35 cellular contexts compared by ENCODE assay signal in genomic region chr17:51516924-51517323, GRCh38.
"Had no signal": no experiment of that assay in that cellular context is flagged by ENCODE, and none has a peak within 500 bp of the region (broad histone marks: within the 10 kb centered on the region; RNA-seq: fewer than 3 reads in every experiment).

No MANE protein-coding gene starts in this region.

- H3K27ac Mint-ChIP-seq: activated B cell treated with CpG ODN at 0.5 μM for 24 hours; activated CD4-positive, alpha-beta T cell treated with anti-CD3 and anti-CD28 coated beads for 36 hours; activated CD4-positive, alpha-beta T cell treated with anti-CD3 and anti-CD28 coated beads, Interleukin-2, amount 10 ng/mL, durations not matched to agents 7 days and 5 days; activated CD8-positive, alpha-beta memory T cell treated with anti-CD3 and anti-CD28 coated beads, Interleukin-2, amount 10 ng/mL, durations not matched to agents 7 days and 5 days; activated CD8-positive, alpha-beta T cell treated with anti-CD3 and anti-CD28 coated beads, Interleukin-2, amount 10 ng/mL, durations not matched to agents 7 days and 5 days; activated naive CD4-positive, alpha-beta T cell treated with anti-CD3 and anti-CD28 coated beads, Interleukin-2, amount 10 ng/mL, durations not matched to agents 7 days and 5 days; activated naive CD4-positive, alpha-beta T cell treated with anti-CD3 and anti-CD28 coated beads, Interleukin-2, amount 50 U/mL, for 24 hours; activated naive CD8-positive, alpha-beta T cell; activated naive CD8-positive, alpha-beta T cell treated with anti-CD3 and anti-CD28 coated beads, Interleukin-2, amount 10 ng/mL, durations not matched to agents 7 days and 5 days; activated naive CD8-positive, alpha-beta T cell treated with anti-CD3 and anti-CD28 coated beads, Interleukin-2, amount 50 U/mL, for 24 hours; activated T-cell treated with anti-CD3 and anti-CD28 coated beads, Interleukin-2, amount 50 U/mL, for 24 hours; activated T-helper 2 cell treated with anti-CD3 and anti-CD28 coated beads, Interferon-gamma antibody, Interleukin-2, Interleukin-4, amounts not matched to agents 10 μg/mL and 5 μg/mL and 100 μg/mL, durations not matched to agents 14 hours and 24 hours and 36 hours; brain; T-helper 1 cell treated with Interleukin-12 subunit alpha and Interleukin-12 subunit beta and Interleukin-4 antibody, amounts not matched to agents 30 μg/mL and 1 μg/mL, for 36 hours; T-helper 2 cell treated with Interferon-gamma antibody and Interleukin-4, amounts not matched to agents 5 μg/mL and 100 μg/mL, for 36 hours had no signal

- H3K36me3 Mint-ChIP-seq: activated CD8-positive, alpha-beta memory T cell treated with anti-CD3 and anti-CD28 coated beads, Interleukin-2, amount 10 ng/mL, durations not matched to agents 7 days and 5 days; activated naive CD4-positive, alpha-beta T cell treated with anti-CD3 and anti-CD28 coated beads, Interleukin-2, amount 10 ng/mL, durations not matched to agents 7 days and 5 days; activated naive CD4-positive, alpha-beta T cell treated with anti-CD3 and anti-CD28 coated beads, Interleukin-2, amount 50 U/mL, for 24 hours; activated naive CD8-positive, alpha-beta T cell; activated naive CD8-positive, alpha-beta T cell treated with anti-CD3 and anti-CD28 coated beads, Interleukin-2, amount 10 ng/mL, durations not matched to agents 7 days and 5 days; brain had no signal

- H3K36me3 ChIP-seq: ascending aorta, cardiac muscle cell had no signal

- H3K27ac ChIP-seq: ascending aorta, cardiac muscle cell, VCaP had no signal

- H3K4me3 ChIP-seq: ascending aorta, cardiac muscle cell had no signal

- H3K4me1 ChIP-seq: ascending aorta had no signal

- H3K9me3 Mint-ChIP-seq: activated B cell treated with CpG ODN at 0.5 μM for 24 hours; activated CD4-positive, alpha-beta T cell treated with anti-CD3 and anti-CD28 coated beads, Interleukin-2, amount 10 ng/mL, durations not matched to agents 7 days and 5 days; activated naive CD4-positive, alpha-beta T cell treated with anti-CD3 and anti-CD28 coated beads, Interleukin-2, amount 10 ng/mL, durations not matched to agents 7 days and 5 days; activated naive CD4-positive, alpha-beta T cell treated with anti-CD3 and anti-CD28 coated beads, Interleukin-2, amount 50 U/mL, for 24 hours; activated naive CD8-positive, alpha-beta T cell treated with anti-CD3 and anti-CD28 coated beads, Interleukin-2, amount 10 ng/mL, durations not matched to agents 7 days and 5 days; activated naive CD8-positive, alpha-beta T cell treated with anti-CD3 and anti-CD28 coated beads, Interleukin-2, amount 50 U/mL, for 24 hours; activated T-cell treated with anti-CD3 and anti-CD28 coated beads, Interleukin-2, amount 50 U/mL, for 24 hours; activated T-helper 2 cell treated with anti-CD3 and anti-CD28 coated beads, Interferon-gamma antibody, Interleukin-2, Interleukin-4, amounts not matched to agents 10 μg/mL and 5 μg/mL and 100 μg/mL, durations not matched to agents 14 hours and 24 hours and 36 hours; central memory CD8-positive, alpha-beta T cell; T-helper 1 cell treated with Interleukin-12 subunit alpha and Interleukin-12 subunit beta and Interleukin-4 antibody, amounts not matched to agents 30 μg/mL and 1 μg/mL, for 36 hours; T-helper 2 cell treated with Interferon-gamma antibody and Interleukin-4, amounts not matched to agents 5 μg/mL and 100 μg/mL, for 36 hours had no signal

- H3K4me3 Mint-ChIP-seq: activated B cell treated with CpG ODN at 0.5 μM for 24 hours; activated CD4-positive, alpha-beta T cell treated with anti-CD3 and anti-CD28 coated beads for 36 hours; activated CD4-positive, alpha-beta T cell treated with anti-CD3 and anti-CD28 coated beads, Interleukin-2, amount 10 ng/mL, durations not matched to agents 7 days and 5 days; activated CD8-positive, alpha-beta memory T cell treated with anti-CD3 and anti-CD28 coated beads, Interleukin-2, amount 10 ng/mL, durations not matched to agents 7 days and 5 days; activated CD8-positive, alpha-beta T cell treated with anti-CD3 and anti-CD28 coated beads, Interleukin-2, amount 10 ng/mL, durations not matched to agents 7 days and 5 days; activated naive CD4-positive, alpha-beta T cell treated with anti-CD3 and anti-CD28 coated beads, Interleukin-2, amount 10 ng/mL, durations not matched to agents 7 days and 5 days; activated naive CD4-positive, alpha-beta T cell treated with anti-CD3 and anti-CD28 coated beads, Interleukin-2, amount 50 U/mL, for 24 hours; activated naive CD8-positive, alpha-beta T cell; activated naive CD8-positive, alpha-beta T cell treated with anti-CD3 and anti-CD28 coated beads, Interleukin-2, amount 10 ng/mL, durations not matched to agents 7 days and 5 days; activated naive CD8-positive, alpha-beta T cell treated with anti-CD3 and anti-CD28 coated beads, Interleukin-2, amount 50 U/mL, for 24 hours; activated T-cell treated with anti-CD3 and anti-CD28 coated beads, Interleukin-2, amount 50 U/mL, for 24 hours; brain; central memory CD8-positive, alpha-beta T cell; T-helper 1 cell treated with Interleukin-12 subunit alpha and Interleukin-12 subunit beta and Interleukin-4 antibody, amounts not matched to agents 30 μg/mL and 1 μg/mL, for 36 hours; T-helper 2 cell treated with Interferon-gamma antibody and Interleukin-4, amounts not matched to agents 5 μg/mL and 100 μg/mL, for 36 hours had no signal

- H3K4me1 Mint-ChIP-seq: activated B cell treated with CpG ODN at 0.5 μM for 24 hours; activated CD4-positive, alpha-beta T cell treated with anti-CD3 and anti-CD28 coated beads, Interleukin-2, amount 10 ng/mL, durations not matched to agents 7 days and 5 days; activated CD8-positive, alpha-beta memory T cell treated with anti-CD3 and anti-CD28 coated beads, Interleukin-2, amount 10 ng/mL, durations not matched to agents 7 days and 5 days; activated naive CD4-positive, alpha-beta T cell treated with anti-CD3 and anti-CD28 coated beads, Interleukin-2, amount 10 ng/mL, durations not matched to agents 7 days and 5 days; activated naive CD4-positive, alpha-beta T cell treated with anti-CD3 and anti-CD28 coated beads, Interleukin-2, amount 50 U/mL, for 24 hours; activated naive CD8-positive, alpha-beta T cell treated with anti-CD3 and anti-CD28 coated beads, Interleukin-2, amount 10 ng/mL, durations not matched to agents 7 days and 5 days; activated naive CD8-positive, alpha-beta T cell treated with anti-CD3 and anti-CD28 coated beads, Interleukin-2, amount 50 U/mL, for 24 hours; central memory CD8-positive, alpha-beta T cell had no signal

- H3K27me3 Mint-ChIP-seq: activated naive CD4-positive, alpha-beta T cell treated with anti-CD3 and anti-CD28 coated beads, Interleukin-2, amount 50 U/mL, for 24 hours had no signal

- ATAC-seq: activated CD4-positive, alpha-beta T cell treated with anti-CD3 and anti-CD28 coated beads for 36 hours; activated CD8-positive, alpha-beta memory T cell treated with anti-CD3 and anti-CD28 coated beads, Interleukin-2, amount 10 ng/mL, durations not matched to agents 7 days and 5 days; activated CD8-positive, alpha-beta T cell treated with anti-CD3 and anti-CD28 coated beads, Interleukin-2, amount 10 ng/mL, durations not matched to agents 7 days and 5 days; activated naive CD8-positive, alpha-beta T cell treated with anti-CD3 and anti-CD28 coated beads, Interleukin-2, amount 50 U/mL, for 24 hours had no signal

- H3K27me3 ChIP-seq: ascending aorta, cardiac muscle cell had no signal

- DNase-seq: activated B cell treated with CpG ODN at 0.5 μM for 24 hours; activated CD4-positive, alpha-beta T cell treated with anti-CD3 and anti-CD28 coated beads for 1 hour; activated CD4-positive, alpha-beta T cell treated with anti-CD3 and anti-CD28 coated beads for 36 hours; activated CD4-positive, alpha-beta T cell treated with anti-CD3 and anti-CD28 coated beads for 48 hours; activated CD4-positive, alpha-beta T cell treated with anti-CD3 and anti-CD28 coated beads, Interleukin-2, amount 10 ng/mL, durations not matched to agents 7 days and 5 days; activated CD4-positive, alpha-beta T cell treated with anti-CD3 and anti-CD28 coated beads, Interleukin-2, amount 50 U/mL, for 48 hours; activated CD8-positive, alpha-beta memory T cell treated with anti-CD3 and anti-CD28 coated beads for 24 hours; activated CD8-positive, alpha-beta memory T cell treated with anti-CD3 and anti-CD28 coated beads, Interleukin-2, amount 10 ng/mL, durations not matched to agents 7 days and 5 days; activated CD8-positive, alpha-beta memory T cell treated with anti-CD3 and anti-CD28 coated beads, Interleukin-2, amount 50 U/mL, for 48 hours; activated CD8-positive, alpha-beta T cell treated with anti-CD3 and anti-CD28 coated beads, Interleukin-2, amount 10 ng/mL, durations not matched to agents 7 days and 5 days; activated effector memory CD4-positive, alpha-beta T cell treated with Interleukin-2 at 50 U/mL for 16 hours; activated gamma-delta T cell; activated naive CD4-positive, alpha-beta T cell treated with anti-CD3 and anti-CD28 coated beads, Interleukin-2, amount 10 ng/mL, durations not matched to agents 7 days and 5 days; activated naive CD4-positive, alpha-beta T cell treated with Interleukin-2 at 50 U/mL for 16 hours; activated naive CD8-positive, alpha-beta T cell treated with anti-CD3 and anti-CD28 coated beads, Interleukin-2, amount 10 ng/mL, durations not matched to agents 7 days and 5 days; activated naive CD8-positive, alpha-beta T cell treated with anti-CD3 and anti-CD28 coated beads, Interleukin-2, amount 50 U/mL, for 24 hours; activated T-cell treated with anti-CD3 and anti-CD28 coated beads, Interleukin-2, amount 50 U/mL, for 24 hours; activated T-cell treated with anti-CD3 and anti-CD28 coated beads, Interleukin-2, amount 50 U/mL, for 48 hours; amygdala; cerebellar nuclear complex; T-helper 1 cell; T-helper 2 cell; T-helper 9 cell had no signal

- H3K9me3 ChIP-seq: ascending aorta had no signal

- FAIRE-seq: bronchial epithelial cell, TTC549 had no signal
